18 cellular contexts compared by ENCODE assay signal in the genomic region with DNA sequence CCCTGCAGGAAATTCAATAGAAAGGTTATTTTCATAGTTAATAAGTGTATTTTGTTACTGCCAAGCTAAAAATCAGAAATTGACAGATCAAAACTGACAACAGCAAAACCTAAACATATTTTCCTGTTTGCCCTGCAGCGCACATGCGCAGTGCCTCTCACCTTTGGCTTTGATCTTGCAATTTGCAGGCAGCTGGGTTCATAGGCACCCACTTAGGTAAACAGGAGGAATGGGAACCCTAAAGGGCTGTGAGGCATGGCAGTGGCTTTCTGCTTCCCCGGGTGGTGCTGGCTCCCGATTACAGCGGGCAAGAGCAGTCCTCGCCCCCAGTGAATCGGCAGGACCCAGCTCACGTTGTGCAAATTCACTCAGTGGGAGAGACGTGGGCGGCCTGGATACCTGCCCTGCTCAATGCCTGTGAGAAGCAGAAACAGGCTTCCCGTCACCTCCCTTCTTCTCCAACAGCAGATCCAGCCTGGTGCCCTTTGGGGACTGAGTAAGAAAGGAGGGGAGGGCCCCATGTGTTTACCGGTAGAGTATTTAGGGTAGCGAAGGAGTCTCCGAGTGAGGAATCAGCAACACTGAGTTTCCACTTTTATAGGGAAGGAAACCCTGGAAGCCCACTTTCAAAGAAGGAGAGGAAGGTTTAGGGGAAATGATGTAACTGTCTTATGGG. TPM values are rescaled to one million over a fixed set of nuclear protein-coding genes. Genes with fewer than 3 reads are reported as not detected.
DNase-seq lines count a peak whose midpoint lies in the region; ATAC-seq and TF ChIP-seq lines count a peak whose summit lies in the region.
"Had no signal": no experiment of that assay in that cellular context is flagged by ENCODE, and none has a peak within 500 bp of the region (broad histone marks: within the 10 kb centered on the region; RNA-seq: fewer than 3 reads in every experiment).

No MANE protein-coding gene starts in this region.

- H4K8ac ChIP-seq in IMR-90 (ENCODE audit: low read depth in 2 of 2, low read length in 2 of 2): no peak overlapping the region

- DNase-seq in IMR-90 (no peak), coronary artery (ENCODE audit: low spot score) (peak; percentile 43), left lobe of liver (ENCODE audit: low spot score) (peak; percentile 29), vagina (ENCODE audit: extremely low spot score in 2 of 2) (peak; percentile 70 to 79), NCI-H1092 (lab: John Stamatoyannopoulos, UW) (no peak), GOT3 (lab: John Stamatoyannopoulos, UW) (no peak)
- no peak for DNase-seq in CD4-positive, alpha-beta memory T cell
- DNase-seq: C1 segment of cervical spinal cord; CD8-positive, alpha-beta T cell; DMS 273 treated with DMSO at 0.1 percent for 48 hours; DMS79; EL; GDM1; HCEC 1CT had no signal

- no peak overlapping the region for H3K4me2 ChIP-seq in IMR-90 (ENCODE audit: low read depth, low read length)
- H3K4me2 ChIP-seq: GM23338 had no signal

- H3K4me3 Mint-ChIP-seq in CD4-positive, alpha-beta memory T cell: no peak overlapping the region
- H3K4me3 Mint-ChIP-seq: CD8-positive, alpha-beta T cell; GM23338 had no signal

- intact Hi-C loops in IMR-90 (cut with micrococcal nuclease) (no loop called here), vagina (cut with DNase I) (no loop called here)
- intact Hi-C loops in CD4-positive, alpha-beta memory T cell (cut with micrococcal nuclease): no loop called here

- H3K4ac ChIP-seq in IMR-90 (ENCODE audit: low read depth, low read length): no peak overlapping the region

- peaks cover 0 to 4% (median 0%) of the 10 kb centered on the region in 8 donors for H3K9me3 Mint-ChIP-seq in CD4-positive, alpha-beta memory T cell

- no peak overlapping the region for H2AK5ac ChIP-seq in IMR-90 (ENCODE audit: low read depth, low read length)

- CTCF ChIA-PET in IMR-90 (lab: Yijun Ruan, JAX): no interaction called here
- CTCF ChIA-PET in CD4-positive, alpha-beta memory T cell (lab: Charles Lee; ENCODE audit: partially characterized antibody): interaction anchor here (1.1 kb wide), 1 partner anchor 18 kb away, joined by 3 read pairs; no protein-coding TSS in a partner anchor

- no peak for TF ChIP-seq RAD21 in IMR-90 (IDR thresholded peaks at IDR 0.05; ENCODE audit: low read length)

- ATAC-seq in IMR-90 (ENCODE audit: low read depth): no peak
- ATAC-seq in left lobe of liver: no peak
- ATAC-seq: CD8-positive, alpha-beta T cell; GM12878; GM23338 had no signal

- peak overlapping the region; percentile 2; the same call in 1 of the 2 replicates for H2BK120ac ChIP-seq in IMR-90 (ENCODE audit: low read depth, low read length)

- H3K4me3 ChIP-seq in IMR-90 (ENCODE audit: insufficient read depth, low read depth, low read length) (no peak overlapping the region), coronary artery (no peak overlapping the region), vagina (no peak overlapping the region)
- no peak overlapping the region for H3K4me3 ChIP-seq in CD4-positive, alpha-beta memory T cell (ENCODE audit: low read length in 2 of 2)
- H3K4me3 ChIP-seq: GM12878, GM23338 had no signal

- no peak overlapping the region for H3K56ac ChIP-seq in IMR-90 (ENCODE audit: extremely low read depth, insufficient read depth, low read length)

- in situ Hi-C loops in IMR-90 (cut with MboI; ENCODE audit: low sequenced_read_pairs): loop anchor here (25.0 kb wide), 1 partner anchor 548 kb away; no protein-coding TSS in a partner anchor

- no peak for TF ChIP-seq POLR2A in IMR-90 (IDR thresholded peaks at IDR 0.05; ENCODE audit: low read depth, low read length)
- no peak for TF ChIP-seq POLR2A in vagina (IDR thresholded peaks at IDR 0.05)

- no peak overlapping the region for H3K9ac ChIP-seq in IMR-90 (ENCODE audit: low read depth, low read length)

- H4K20me1 ChIP-seq in IMR-90 (ENCODE audit: insufficient read depth, low read length): no peaks in the 10 kb centered on the region

- POLR2A ChIA-PET in IMR-90 (lab: Charles Lee; ENCODE audit: unreplicated experiment): no interaction called here
- POLR2A ChIA-PET in CD4-positive, alpha-beta memory T cell (lab: Charles Lee; ENCODE audit: partially characterized antibody): no interaction called here

- H3K14ac ChIP-seq in IMR-90 (replicated peaks; ENCODE audit: low read depth, low read length): no peak overlapping the region

- H3K4me1 ChIP-seq in IMR-90 (ENCODE audit: control insufficient read depth, insufficient read depth, low read length) (peaks cover 8% of the 10 kb centered on the region), vagina (no peaks in the 10 kb centered on the region)
- H3K4me1 ChIP-seq in CD4-positive, alpha-beta memory T cell (ENCODE audit: insufficient read depth, low read length): no peaks in the 10 kb centered on the region

- no peak overlapping the region for H2AK9ac ChIP-seq in IMR-90 (replicated peaks; ENCODE audit: low read depth, low read length, poor library complexity)

- H3K9me1 ChIP-seq in IMR-90 (ENCODE audit: insufficient read depth, low read length): peaks cover 4% of the 10 kb centered on the region

- H2BK15ac ChIP-seq in IMR-90 (ENCODE audit: low read depth, low read length): no peak overlapping the region

- no peaks in the 10 kb centered on the region for H3K36me3 Mint-ChIP-seq in CD4-positive, alpha-beta memory T cell
- H3K36me3 Mint-ChIP-seq: CD8-positive, alpha-beta T cell had no signal

- H3K27me3 ChIP-seq in IMR-90 (ENCODE audit: control insufficient read depth, insufficient read depth, low read length) (no peaks in the 10 kb centered on the region), vagina (no peaks in the 10 kb centered on the region)
- no peaks in the 10 kb centered on the region for H3K27me3 ChIP-seq in CD4-positive, alpha-beta memory T cell (ENCODE audit: insufficient read depth, low read length)

- BruUV-seq in IMR-90 (replicated peaks; lab: Mats Ljungman, UMichigan): no TSS peak

- H3K18ac ChIP-seq in IMR-90 (ENCODE audit: low read depth, low read length): no peak overlapping the region; the same call in 1 of the 2 replicates

- no peak overlapping the region for H2AFZ ChIP-seq in IMR-90 (replicated peaks; ENCODE audit: low read length, poor library complexity)
- H2AFZ ChIP-seq: GM23338 had no signal

- H3K79me1 ChIP-seq in IMR-90 (ENCODE audit: low read depth in 1 of 2, low read length in 2 of 2): no peaks in the 10 kb centered on the region

- peaks cover 0 to 1% (median under 1%) of the 10 kb centered on the region in 4 donors for H3K4me1 Mint-ChIP-seq in CD4-positive, alpha-beta memory T cell

- H2BK5ac ChIP-seq in IMR-90 (ENCODE audit: low read depth, low read length, poor library complexity, severe bottlenecking): no peak overlapping the region

- H3K36me3 ChIP-seq in IMR-90 (ENCODE audit: control insufficient read depth, insufficient read depth, low read length): no peaks in the 10 kb centered on the region
- no peaks in the 10 kb centered on the region for H3K36me3 ChIP-seq in vagina
- H3K36me3 ChIP-seq in CD4-positive, alpha-beta memory T cell (ENCODE audit: insufficient read depth, low read length): no peaks in the 10 kb centered on the region

- H3K9me3 ChIP-seq in IMR-90 (ENCODE audit: control insufficient read depth, insufficient read depth, low read length) (peaks cover 8% of the 10 kb centered on the region), vagina (peaks cover 4% of the 10 kb centered on the region)
- no peaks in the 10 kb centered on the region for H3K9me3 ChIP-seq in CD4-positive, alpha-beta memory T cell (ENCODE audit: control insufficient read depth in 1 of 2, low read length in 2 of 2)

- no CpG with 5 or more reads among the region's 14 CpGs for WGBS in IMR-90 (ENCODE audit: extremely low coverage in 2 of 2, insufficient read length in 1 of 2), 2 experiments

- no peak overlapping the region for H4K91ac ChIP-seq in IMR-90 (ENCODE audit: insufficient read depth, low read depth, low read length)

- no peak overlapping the region for H3K27ac Mint-ChIP-seq in CD4-positive, alpha-beta memory T cell
- H3K27ac Mint-ChIP-seq: CD8-positive, alpha-beta T cell; GM23338 had no signal

- H2BK20ac ChIP-seq in IMR-90 (ENCODE audit: low read depth, low read length): no peak overlapping the region

- H3K27me3 Mint-ChIP-seq in CD4-positive, alpha-beta memory T cell: peaks cover 4 to 5% of the 10 kb centered on the region in 2 donors

- H3K27ac ChIP-seq in IMR-90 (ENCODE audit: insufficient read depth, low read length) (no peak overlapping the region), coronary artery (no peak overlapping the region), vagina (no peak overlapping the region)
- H3K27ac ChIP-seq in CD4-positive, alpha-beta memory T cell (ENCODE audit: low read depth, low read length): no peak overlapping the region

- no peak overlapping the region for H4K5ac ChIP-seq in IMR-90 (ENCODE audit: low read depth, low read length)

- dilution Hi-C loops in IMR-90 (cut with HindIII; ENCODE audit: low sequenced_read_pairs, unreplicated experiment): no loop called here

- no peak overlapping the region for H3K23ac ChIP-seq in IMR-90 (ENCODE audit: low read depth, low read length)

- no peak for TF ChIP-seq CTCF in IMR-90 (conservative IDR thresholded peaks at IDR 0.05; ENCODE audit: low read depth, low read length)
- TF ChIP-seq CTCF in coronary artery (IDR thresholded peaks at IDR 0.05): no peak
- no peak for TF ChIP-seq CTCF in vagina (IDR thresholded peaks at IDR 0.05)

TF ChIP-seq in IMR-90, 13 proteins besides CTCF, POLR2A, EP300 and RAD21:
- TF ChIP-seq CHD1 (IDR thresholded peaks at IDR 0.05; ENCODE audit: low read depth, low read length): no peak

RNA-seq across cellular contexts. Expression of a gene that starts 25.7 kb away (rescaled TPM):
- total RNA-seq in IMR-90 (2012; rRNA removed): not detected in 2 replicates
- not detected in 2 replicates for polyA plus RNA-seq in IMR-90 (2012; rRNA removed)
- not detected in 2 replicates for polyA plus RNA-seq in IMR-90 (2012; cell fraction: cytosol; rRNA removed)
- polyA plus RNA-seq in IMR-90 (2012; cell fraction: nucleus; rRNA removed; ENCODE audit: low replicate concordance): not detected in 2 replicates
- total RNA-seq in left lobe of liver: not detected
- 0.74 TPM for total RNA-seq in vagina
- total RNA-seq in CD4-positive, alpha-beta memory T cell: not detected
- not detected for polyA plus RNA-seq in CD4-positive, alpha-beta memory T cell
- total RNA-seq: A172; A673; CD8-positive, alpha-beta T cell; GM12878; GM23338 had no signal
- polyA plus RNA-seq: GM12878, GM23338 had no signal

Comparison
In these comparisons a context has a peak if more than half of its experiments do, and no peak if none do; other contexts are left out.
1. DNase-seq: peak in coronary artery (single experiment), left lobe of liver (single experiment) and vagina (2 of 2); none in IMR-90 (single experiment), CD4-positive, alpha-beta memory T cell (0 of 5), NCI-H1092 (single experiment) and GOT3 (single experiment).